In the genomic region with DNA sequence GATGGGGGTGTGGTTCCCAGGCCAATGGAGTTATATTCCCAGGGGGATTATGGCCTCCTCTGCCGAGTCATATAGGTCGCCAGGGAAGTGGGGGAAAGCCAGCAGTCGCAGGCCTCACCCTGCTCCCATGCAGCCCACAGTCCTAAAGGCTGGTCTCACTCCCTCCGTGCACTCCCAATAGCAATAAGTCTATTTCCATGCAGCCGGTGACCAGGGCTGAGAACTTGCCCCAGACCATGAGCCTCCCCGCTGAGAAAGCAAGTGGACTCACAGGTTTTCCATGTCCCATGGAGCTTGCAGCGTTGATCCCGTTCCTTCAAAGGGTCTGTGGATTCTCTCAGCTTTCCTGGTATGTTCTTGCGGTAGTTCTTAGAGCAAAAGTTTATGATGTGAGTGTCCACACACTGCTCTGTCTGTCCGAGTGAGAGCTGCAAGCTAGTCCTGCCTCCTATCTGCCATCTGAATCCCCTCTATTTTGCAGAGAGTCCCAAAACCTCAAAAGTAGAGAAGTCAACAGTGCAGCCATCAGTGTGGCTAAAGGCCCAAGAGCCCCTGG, we compare ENCODE assay signal across 25 cellular contexts.
"Had no signal": no experiment of that assay in that cellular context is flagged by ENCODE, and none has a peak within 500 bp of the region (broad histone marks: within the 10 kb centered on the region; RNA-seq: fewer than 3 reads in every experiment).

No MANE protein-coding gene starts in this region.

- H3K9me3 Mint-ChIP-seq: activated CD4-positive, alpha-beta T cell treated with anti-CD3 and anti-CD28 coated beads, Interleukin-2, amount 10 ng/mL, durations not matched to agents 7 days and 5 days; activated naive CD4-positive, alpha-beta T cell treated with anti-CD3 and anti-CD28 coated beads, Interleukin-2, amount 50 U/mL, for 24 hours had no signal

- H3K27me3 ChIP-seq: ascending aorta had no signal

- ATAC-seq: activated CD8-positive, alpha-beta T cell treated with anti-CD3 and anti-CD28 coated beads, Interleukin-2, amount 10 ng/mL, durations not matched to agents 7 days and 5 days; Panc1; SK-N-SH treated with all-trans-retinoic acid at 6 μM for 48 hours; T-cell; T-helper 17 cell had no signal

- H3K4me3 Mint-ChIP-seq: activated CD4-positive, alpha-beta T cell treated with anti-CD3 and anti-CD28 coated beads, Interleukin-2, amount 10 ng/mL, durations not matched to agents 7 days and 5 days; activated CD8-positive, alpha-beta T cell treated with anti-CD3 and anti-CD28 coated beads, Interleukin-2, amount 10 ng/mL, durations not matched to agents 7 days and 5 days; activated naive CD4-positive, alpha-beta T cell treated with anti-CD3 and anti-CD28 coated beads, Interleukin-2, amount 50 U/mL, for 24 hours; activated naive CD8-positive, alpha-beta T cell treated with anti-CD3 and anti-CD28 coated beads, Interleukin-2, amount 10 ng/mL, durations not matched to agents 7 days and 5 days; T-cell; T-helper 17 cell had no signal

- H3K36me3 ChIP-seq: ascending aorta had no signal

- H3K9me3 ChIP-seq: ascending aorta had no signal

- H3K4me1 Mint-ChIP-seq: activated CD4-positive, alpha-beta T cell treated with anti-CD3 and anti-CD28 coated beads, Interleukin-2, amount 10 ng/mL, durations not matched to agents 7 days and 5 days; activated naive CD4-positive, alpha-beta T cell treated with anti-CD3 and anti-CD28 coated beads, Interleukin-2, amount 50 U/mL, for 24 hours; activated naive CD8-positive, alpha-beta T cell treated with anti-CD3 and anti-CD28 coated beads, Interleukin-2, amount 10 ng/mL, durations not matched to agents 7 days and 5 days; T-cell had no signal

- DNase-seq: activated CD4-positive, alpha-beta T cell treated with anti-CD3 and anti-CD28 coated beads, Interleukin-2, amount 10 ng/mL, durations not matched to agents 7 days and 5 days; activated CD4-positive, alpha-beta T cell treated with anti-CD3 and anti-CD28 coated beads, Interleukin-2, amount 50 U/mL, for 48 hours; activated CD8-positive, alpha-beta memory T cell treated with anti-CD3 and anti-CD28 coated beads, Interleukin-2, amount 50 U/mL, for 4 hours; activated CD8-positive, alpha-beta T cell treated with anti-CD3 and anti-CD28 coated beads, Interleukin-2, amount 10 ng/mL, durations not matched to agents 7 days and 5 days; activated gamma-delta T cell; activated naive CD4-positive, alpha-beta T cell treated with Interleukin-2 at 50 U/mL for 16 hours; activated naive CD8-positive, alpha-beta T cell treated with anti-CD3 and anti-CD28 coated beads, Interleukin-2, amount 10 ng/mL, durations not matched to agents 7 days and 5 days; activated T-cell treated with anti-CD3 and anti-CD28 coated beads, Interleukin-2, amount 50 U/mL, for 48 hours; amygdala; MM.1S; MV-4-11; NCI-H1092; NCI-H1436 treated with DMSO at 0.1 percent for 48 hours; NCI-H1694 treated with DMSO at 0.1 percent for 48 hours; NCI-H2029; NCI-H345; NCI-H524 treated with DMSO at 0.1 percent for 48 hours; SIG-M5; T-cell; T-helper 17 cell had no signal

- H3K27ac Mint-ChIP-seq: activated CD4-positive, alpha-beta T cell treated with anti-CD3 and anti-CD28 coated beads, Interleukin-2, amount 10 ng/mL, durations not matched to agents 7 days and 5 days; activated CD8-positive, alpha-beta T cell treated with anti-CD3 and anti-CD28 coated beads, Interleukin-2, amount 10 ng/mL, durations not matched to agents 7 days and 5 days; activated naive CD4-positive, alpha-beta T cell treated with anti-CD3 and anti-CD28 coated beads, Interleukin-2, amount 50 U/mL, for 24 hours; activated naive CD8-positive, alpha-beta T cell treated with anti-CD3 and anti-CD28 coated beads, Interleukin-2, amount 10 ng/mL, durations not matched to agents 7 days and 5 days; T-cell; T-helper 17 cell had no signal

- H3K27ac ChIP-seq: ascending aorta, KMS-11 had no signal

- H3K4me3 ChIP-seq: ascending aorta had no signal

- H3K36me3 Mint-ChIP-seq: activated naive CD4-positive, alpha-beta T cell treated with anti-CD3 and anti-CD28 coated beads, Interleukin-2, amount 50 U/mL, for 24 hours; activated naive CD8-positive, alpha-beta T cell treated with anti-CD3 and anti-CD28 coated beads, Interleukin-2, amount 10 ng/mL, durations not matched to agents 7 days and 5 days; T-cell had no signal

- H3K4me1 ChIP-seq: ascending aorta had no signal

- H3K4me2 ChIP-seq: KMS-11 had no signal

- H3K27me3 Mint-ChIP-seq: activated naive CD8-positive, alpha-beta T cell treated with anti-CD3 and anti-CD28 coated beads, Interleukin-2, amount 10 ng/mL, durations not matched to agents 7 days and 5 days had no signal
